8 cellular contexts compared by ENCODE assay signal in genomic region chr3:14948609-14949038, GRCh38. TPM values are rescaled to one million over a fixed set of nuclear protein-coding genes. Genes with fewer than 3 reads are reported as not detected.
DNase-seq lines count a peak whose midpoint lies in the region; ATAC-seq, FAIRE-seq and TF ChIP-seq lines count a peak whose summit lies in the region.

No MANE protein-coding gene starts in this region.

- peak overlapping the region; percentile 91 for H3K18ac ChIP-seq in H9 (ENCODE audit: insufficient read length, low read depth, low read length)

- no peak overlapping the region for H3T11ph ChIP-seq in H9 (ENCODE audit: low read length)

- no peak overlapping the region for H4K8ac ChIP-seq in H9 (replicated peaks; ENCODE audit: insufficient read length, low read depth, low read length)

- TF ChIP-seq EP300 in A549 (IDR thresholded peaks at IDR 0.05), result no peak

- no peak overlapping the region for H4K91ac ChIP-seq in H9 (ENCODE audit: insufficient read length, low read depth, low read length)

- peak; percentile 11 to 21 for DNase-seq in A549 (ENCODE audit: low read depth in 1 of 2, low spot score in 1 of 2)
- DNase-seq in H9, result no peak
- no peak for DNase-seq in body of pancreas
- no peak for DNase-seq in SHP77 treated with DMSO at 0.1 percent for 48 hours (lab: John Stamatoyannopoulos, UW)
- DNase-seq in DMS153 treated with DMSO at 0.1 percent for 48 hours (lab: John Stamatoyannopoulos, UW; ENCODE audit: unreplicated experiment), result no peak
- DNase-seq in DMS53 (lab: John Stamatoyannopoulos, UW), result no peak

- no peak for TF ChIP-seq CTCF in A549 (IDR thresholded peaks at IDR 0.05)
- no peak for TF ChIP-seq CTCF in H9 (conservative IDR thresholded peaks at IDR 0.05)
- TF ChIP-seq CTCF in body of pancreas (IDR thresholded peaks at IDR 0.05), result no peak

- intact Hi-C loops in body of pancreas (cut with DNase I), result no loop called here

- H3K4me3 ChIP-seq in A549 (peak overlapping the region; percentile 91), body of pancreas (peak overlapping the region; percentile 10 to 66), mononuclear cell (ENCODE audit: low read length) (peak overlapping the region; percentile 89)

- peak overlapping the region; percentile 97 for H3K9ac ChIP-seq in H9 (ENCODE audit: extremely low read depth, insufficient read length, low read length)

- H3K4me1 ChIP-seq in A549 (peaks cover 24% of the 10 kb centered on the region), H9 (ENCODE audit: insufficient read depth, low read length) (no peaks in the 10 kb centered on the region), body of pancreas (peaks cover 43% of the 10 kb centered on the region), mononuclear cell (ENCODE audit: insufficient read depth, low read length) (peaks cover 29% of the 10 kb centered on the region)

- H3K36me3 Mint-ChIP-seq in H9 (ENCODE audit: insufficient read depth in 1 of 3, low read depth in 3 of 3), result peaks cover 13 to 50% (median 47%) of the 10 kb centered on the region in 3 experiments; a peak in 5 of 7 replicates

- H3K9me3 ChIP-seq in A549, result no peaks in the 10 kb centered on the region
- H3K9me3 ChIP-seq in H9 (ENCODE audit: control insufficient read depth, low read depth, low read length), result no peaks in the 10 kb centered on the region
- no peaks in the 10 kb centered on the region for H3K9me3 ChIP-seq in body of pancreas
- H3K9me3 ChIP-seq in mononuclear cell (ENCODE audit: low read depth, low read length), result no peaks in the 10 kb centered on the region

- no peak for TF ChIP-seq RAD21 in A549 (conservative IDR thresholded peaks at IDR 0.05 in 1 of 2, IDR thresholded peaks at IDR 0.05 in 1 of 2)

- no peaks in the 10 kb centered on the region for H4K20me1 ChIP-seq in H9 (ENCODE audit: control insufficient read depth, insufficient read depth, insufficient read length)

- H3K79me2 ChIP-seq in H9 (ENCODE audit: insufficient read depth, low read length), result peaks cover 30% of the 10 kb centered on the region; the same call in 1 of the 2 replicates

- no peak for FAIRE-seq in A549 (lab: Jason Lieb, UNC)

- no peak overlapping the region; the same call in 1 of the 2 replicates for H3K4ac ChIP-seq in H9 (ENCODE audit: low read depth, low read length)

- H2BK12ac ChIP-seq in H9 (ENCODE audit: insufficient read length, low read depth, low read length), result no peak overlapping the region

- H4K5ac ChIP-seq in H9 (ENCODE audit: insufficient read length, low read depth, low read length), result peak overlapping the region; percentile 73

- H2AK5ac ChIP-seq in H9 (ENCODE audit: insufficient read length, low read length), result no peak overlapping the region

- no peaks in the 10 kb centered on the region for H3K36me3 ChIP-seq in body of pancreas (replicated peaks in 1 of 2; ENCODE audit: insufficient read depth in 1 of 2, low read depth in 2 of 2)

- TF ChIP-seq POLR2A in A549 (IDR thresholded peaks at IDR 0.05; ENCODE audit: low read length), result peak; percentile 64
- TF ChIP-seq POLR2A in body of pancreas (IDR thresholded peaks at IDR 0.05), result peak in 2 of 3 donors; percentile 16 to 42

- H3K4me3 Mint-ChIP-seq in H9, result peak overlapping the region; percentile 96

- WGBS in A549 (ENCODE audit: missing lambda C conversion rate), result 3% methylated on average over 23 of the region's 26 CpGs
- no CpG with 5 or more reads among the region's 26 CpGs for WGBS in H9 (ENCODE audit: extremely low coverage, insufficient read length, low lambda C conversion rate)
- 3% methylated on average over 14 to 26 of the region's 26 CpGs for WGBS in body of pancreas, 2 donors

- peak overlapping the region; percentile 82 for H3K4me2 ChIP-seq in A549
- H3K4me2 ChIP-seq in H9 (ENCODE audit: insufficient read depth, insufficient read length, low read length), result peak overlapping the region; percentile 75

- H3K27ac Mint-ChIP-seq in H9, result peak overlapping the region; percentile 78 to 98 (median 94)

- H3K4me1 Mint-ChIP-seq in H9, result peaks cover 34 to 37% of the 10 kb centered on the region in 2 experiments

- H3K56ac ChIP-seq in H9 (ENCODE audit: insufficient read length, low read depth, low read length), result no peak overlapping the region

- H3K79me1 ChIP-seq in H9 (ENCODE audit: insufficient read depth, low read depth, low read length, poor library complexity, severe bottlenecking), result peaks cover 8% of the 10 kb centered on the region

- peak; percentile 1 to 2; a peak in 1 of 6 replicates for ATAC-seq in A549
- ATAC-seq in body of pancreas, result no peak
- no peak for ATAC-seq in HG03342 (IDR thresholded peaks at IDR 0.05; ENCODE audit: unreplicated experiment)

- no peak overlapping the region for H2BK5ac ChIP-seq in H9 (ENCODE audit: insufficient read length, low read length)

- no peak overlapping the region for H3K23ac ChIP-seq in H9 (ENCODE audit: insufficient read length, low read depth, low read length)

- no peak overlapping the region for H2BK20ac ChIP-seq in H9 (ENCODE audit: low read depth, low read length, poor library complexity, severe bottlenecking)

- peak overlapping the region; percentile 62 for H2BK120ac ChIP-seq in H9 (ENCODE audit: low read depth, low read length, poor library complexity, severe bottlenecking)

- peak overlapping the region; percentile 98; the same call in 1 of the 2 replicates for H3K14ac ChIP-seq in H9 (ENCODE audit: insufficient read depth, low read length)

- H2BK15ac ChIP-seq in H9 (ENCODE audit: low read depth, low read length), result no peak overlapping the region

- peaks cover 6% of the 10 kb centered on the region for H3K23me2 ChIP-seq in H9 (ENCODE audit: insufficient read length, low read depth, low read length, poor library complexity, severe bottlenecking)

- H3K27me3 Mint-ChIP-seq in H9 (ENCODE audit: low read depth), result no peaks in the 10 kb centered on the region

- H3K27ac ChIP-seq in A549 (peak overlapping the region; percentile 92 to 98), H9 (ENCODE audit: insufficient read length, low read depth, low read length) (peak overlapping the region; percentile 69), body of pancreas (peak overlapping the region; percentile 86 to 99 (median 97))

- POLR2A ChIA-PET in A549 (lab: Yijun Ruan, JAX), result interaction anchor here (0.6 to 1.0 kb wide), 8 partner anchors 8 to 480 kb away, joined by 3 to 6 read pairs (median 4); partner anchors contain the start of genes CCDC174 and MRPS25

- no peak overlapping the region for H2AFZ ChIP-seq in H9 (ENCODE audit: low read length)

- H3K9me3 Mint-ChIP-seq in H9, result no peaks in the 10 kb centered on the region

- H3K27me3 ChIP-seq in H9 (ENCODE audit: insufficient read depth, low read length), result no peaks in the 10 kb centered on the region
- H3K27me3 ChIP-seq in body of pancreas, result no peaks in the 10 kb centered on the region
- H3K27me3 ChIP-seq in mononuclear cell (ENCODE audit: insufficient read depth, low read length), result no peaks in the 10 kb centered on the region

- CTCF ChIA-PET in A549 (lab: Yijun Ruan, JAX), result no interaction called here

TF ChIP-seq in A549, 52 proteins besides CTCF, POLR2A, EP300 and RAD21:
- TF ChIP-seq ZNF302 (CRISPR knock-in tag; IDR thresholded peaks at IDR 0.05), result no peak
- TF ChIP-seq EHMT2 (IDR thresholded peaks at IDR 0.05; ENCODE audit: low read depth), result no peak
- no peak for TF ChIP-seq FOSL2 (IDR thresholded peaks at IDR 0.05)
- no peak for TF ChIP-seq FOSL2 (CRISPR knock-in tag; IDR thresholded peaks at IDR 0.05)
- no peak for TF ChIP-seq CHD4 (IDR thresholded peaks at IDR 0.05; ENCODE audit: borderline replicate concordance)
- peak; percentile 38; the same call in 1 of the 2 replicates for TF ChIP-seq PHF8 (IDR thresholded peaks at IDR 0.05; ENCODE audit: borderline replicate concordance, low read depth)
- TF ChIP-seq JUN (IDR thresholded peaks at IDR 0.05), result 0 out of 5 replicates have a peak, but pooled peaks of 1 of the 2 experiments have one; percentile 18

RNA-seq across cellular contexts. Expression of gene NR2C2, which starts 1.2 kb away (rescaled TPM):
- polyA plus RNA-seq in A549 (2011; rRNA removed) (20.2 and 25.3 TPM in 2 replicates), A549 (2017; fragmentation: RNase III; extraction: RNeasy Plus Mini Kit Qiagen cat#74134 plus additional on column Dnase treatment) (12.5 to 14.6 TPM (median 14.2 TPM) in 3 replicates)
- 8.0 and 10.0 TPM in 2 replicates for polyA plus RNA-seq in A549 (2012; cell fraction: cytosol; rRNA removed)
- polyA plus RNA-seq in A549 (2012; cell fraction: nucleus; rRNA removed), result 20.1 and 20.9 TPM in 2 replicates
- polyA minus RNA-seq in A549 (2011; rRNA and poly(A)+ RNA removed), result 40.2 and 44.3 TPM in 2 replicates
- total RNA-seq in H9 (2021) (38.2 and 38.5 TPM in 2 replicates), body of pancreas (10 to 100 TPM; 16.9 to 22.1 TPM), mononuclear cell (24.9 TPM)

Comparison
In these comparisons a context has a peak if more than half of its experiments do, and no peak if none do; other contexts are left out.
1. ATAC-seq: peak in A549 (2 of 2); none in body of pancreas (single experiment) and HG03342 (single experiment).
2. DNase-seq: peak in A549 (2 of 2); none in H9 (single experiment), body of pancreas (0 of 4), SHP77 treated with DMSO at 0.1 percent for 48 hours (single experiment), DMS153 treated with DMSO at 0.1 percent for 48 hours (single experiment) and DMS53 (single experiment).
3. H3K4me3 ChIP-seq: peak in every context shown above with its lines; median percentile 91 in A549; 89 in mononuclear cell; 38 in body of pancreas.
4. Peak in every context shown above with its lines, with median percentiles within 50 percentile points of each other: H3K27ac ChIP-seq.